Comparison of ENCODE assay signal across 28 cellular contexts in genomic region chr5:107474361-107474723, GRCh38.
DNase-seq lines count a peak whose midpoint lies in the region; ATAC-seq, FAIRE-seq and TF ChIP-seq lines count a peak whose summit lies in the region.
"Had no signal": no experiment of that assay in that cellular context is flagged by ENCODE, and none has a peak within 500 bp of the region (broad histone marks: within the 10 kb centered on the region; RNA-seq: fewer than 3 reads in every experiment).

No MANE protein-coding gene starts in this region.

- H3K4me3 Mint-ChIP-seq in CD8-positive, alpha-beta T cell, result no peak overlapping the region
- no peak overlapping the region for H3K4me3 Mint-ChIP-seq in activated T-cell treated with anti-CD3 and anti-CD28 coated beads, Interleukin-2, amount 50 U/mL, for 24 hours
- no peak overlapping the region for H3K4me3 Mint-ChIP-seq in naive thymus-derived CD8-positive, alpha-beta T cell
- H3K4me3 Mint-ChIP-seq: activated CD8-positive, alpha-beta T cell treated with anti-CD3 and anti-CD28 coated beads, Interleukin-2, amount 10 ng/mL, durations not matched to agents 7 days and 5 days; activated T-cell treated with anti-CD3 and anti-CD28 coated beads, Interleukin-2, amount 50 U/mL, for 4 hours; CD14-positive monocyte; HFFc6; T-cell had no signal

- peak overlapping the region; percentile 34 for H3K27ac ChIP-seq in CD8-positive, alpha-beta T cell (ENCODE audit: low read depth, low read length)
- H3K27ac ChIP-seq in HUES48 (ENCODE audit: low read depth, low read length), result peak overlapping the region; percentile 56
- H3K27ac ChIP-seq in endothelial cell of umbilical vein (ENCODE audit: insufficient read depth, low read depth, low read length), result peak overlapping the region; percentile 93
- peak overlapping the region; percentile 91 for H3K27ac ChIP-seq in neutrophil
- H3K27ac ChIP-seq in dorsolateral prefrontal cortex, result no peak overlapping the region
- H3K27ac ChIP-seq: KMS-11 had no signal

- intact Hi-C loops in CD8-positive, alpha-beta T cell (cut with DNase I, micrococcal nuclease), result no loop called here
- intact Hi-C loops in endothelial cell of umbilical vein (cut with micrococcal nuclease), result loop anchor here (1.0 kb wide), 1 partner anchor 49 kb away; no protein-coding TSS in a partner anchor
- intact Hi-C loops in dorsolateral prefrontal cortex (cut with DNase I), result no loop called here

- H3K27me3 ChIP-seq in CD8-positive, alpha-beta T cell (ENCODE audit: insufficient read depth, low read length), result no peaks in the 10 kb centered on the region
- no peaks in the 10 kb centered on the region for H3K27me3 ChIP-seq in HUES48 (ENCODE audit: control insufficient read depth, insufficient read depth, low read length)
- no peaks in the 10 kb centered on the region for H3K27me3 ChIP-seq in endothelial cell of umbilical vein (ENCODE audit: control insufficient read depth in 2 of 2, insufficient read depth in 2 of 2, low read length in 2 of 2)
- H3K27me3 ChIP-seq in neutrophil, result no peaks in the 10 kb centered on the region
- no peaks in the 10 kb centered on the region for H3K27me3 ChIP-seq in dorsolateral prefrontal cortex
- H3K27me3 ChIP-seq: transverse colon had no signal

- no peaks in the 10 kb centered on the region for H4K20me1 ChIP-seq in endothelial cell of umbilical vein (replicated peaks; ENCODE audit: control insufficient read depth, extremely low read depth, insufficient read depth, low read length)

- no TSS peak for BruUV-seq in endothelial cell of umbilical vein (replicated peaks; lab: Mats Ljungman, UMichigan)

- no peaks in the 10 kb centered on the region for H3K9me3 Mint-ChIP-seq in CD8-positive, alpha-beta T cell
- no peaks in the 10 kb centered on the region for H3K9me3 Mint-ChIP-seq in activated T-cell treated with anti-CD3 and anti-CD28 coated beads, Interleukin-2, amount 50 U/mL, for 24 hours
- no peaks in the 10 kb centered on the region for H3K9me3 Mint-ChIP-seq in naive thymus-derived CD8-positive, alpha-beta T cell
- H3K9me3 Mint-ChIP-seq: activated T-cell treated with anti-CD3 and anti-CD28 coated beads, Interleukin-2, amount 50 U/mL, for 4 hours; T-cell had no signal

- dilution Hi-C loops in endothelial cell of umbilical vein (cut with MboI; ENCODE audit: extremely low pct_ligation_motif_present, low sequenced_read_pairs), result no loop called here

- H3K9me1 ChIP-seq in endothelial cell of umbilical vein (replicated peaks; ENCODE audit: control insufficient read depth, extremely low read depth, insufficient read depth, low read length), result no peaks in the 10 kb centered on the region

- H3K36me3 Mint-ChIP-seq in CD8-positive, alpha-beta T cell, result no peaks in the 10 kb centered on the region
- no peaks in the 10 kb centered on the region for H3K36me3 Mint-ChIP-seq in activated T-cell treated with anti-CD3 and anti-CD28 coated beads, Interleukin-2, amount 50 U/mL, for 24 hours (ENCODE audit: low read depth)
- no peaks in the 10 kb centered on the region for H3K36me3 Mint-ChIP-seq in naive thymus-derived CD8-positive, alpha-beta T cell
- H3K36me3 Mint-ChIP-seq: CD14-positive monocyte, T-cell had no signal

- ATAC-seq in CD8-positive, alpha-beta T cell, result no peak
- no peak for ATAC-seq in naive thymus-derived CD8-positive, alpha-beta T cell
- ATAC-seq: activated CD8-positive, alpha-beta T cell treated with anti-CD3 and anti-CD28 coated beads, Interleukin-2, amount 10 ng/mL, durations not matched to agents 7 days and 5 days had no signal

- H3K9me3 ChIP-seq in CD8-positive, alpha-beta T cell (ENCODE audit: low read length), result no peaks in the 10 kb centered on the region
- H3K9me3 ChIP-seq in HUES48 (ENCODE audit: control insufficient read depth, insufficient read depth, low read length) (no peaks in the 10 kb centered on the region), endothelial cell of umbilical vein (replicated peaks; ENCODE audit: control insufficient read depth, insufficient read depth, low read length) (no peaks in the 10 kb centered on the region), neutrophil (no peaks in the 10 kb centered on the region)
- H3K9me3 ChIP-seq: transverse colon had no signal

- TF ChIP-seq POLR2A in endothelial cell of umbilical vein (IDR thresholded peaks at IDR 0.05; ENCODE audit: low read depth, low read length), result no peak

- H3K79me2 ChIP-seq in endothelial cell of umbilical vein (ENCODE audit: control insufficient read depth, insufficient read depth, low read length), result peaks cover 2% of the 10 kb centered on the region

- H3K27me3 Mint-ChIP-seq in CD8-positive, alpha-beta T cell (ENCODE audit: low read depth), result no peaks in the 10 kb centered on the region
- H3K27me3 Mint-ChIP-seq in activated T-cell treated with anti-CD3 and anti-CD28 coated beads, Interleukin-2, amount 50 U/mL, for 24 hours, result peaks cover 3% of the 10 kb centered on the region
- peaks cover 0 to 8% (median 1%) of the 10 kb centered on the region in 5 donors for H3K27me3 Mint-ChIP-seq in naive thymus-derived CD8-positive, alpha-beta T cell

- TF ChIP-seq CTCF in CD8-positive, alpha-beta T cell (IDR thresholded peaks at IDR 0.05), result no peak
- no peak for TF ChIP-seq CTCF in endothelial cell of umbilical vein (IDR thresholded peaks at IDR 0.05; ENCODE audit: extremely low read depth in 1 of 2, insufficient read depth in 1 of 2, low read depth in 1 of 2, low read length in 2 of 2)
- no peak for TF ChIP-seq CTCF in neutrophil (IDR thresholded peaks at IDR 0.05)
- TF ChIP-seq CTCF in dorsolateral prefrontal cortex (IDR thresholded peaks at IDR 0.05 in 54 of 56, conservative IDR thresholded peaks at IDR 0.05 in 2 of 56; ENCODE audit: low read depth in 1 of 56, partially characterized antibody in 56 of 56), result no peak

- H3K4me1 Mint-ChIP-seq in CD8-positive, alpha-beta T cell (ENCODE audit: low read depth), result peaks cover 16% of the 10 kb centered on the region
- H3K4me1 Mint-ChIP-seq in activated T-cell treated with anti-CD3 and anti-CD28 coated beads, Interleukin-2, amount 50 U/mL, for 24 hours (ENCODE audit: low read depth), result peaks cover 9% of the 10 kb centered on the region
- peaks cover 0 to 20% (median 3%) of the 10 kb centered on the region in 4 donors for H3K4me1 Mint-ChIP-seq in naive thymus-derived CD8-positive, alpha-beta T cell

- no peak overlapping the region for H3K4me3 ChIP-seq in CD8-positive, alpha-beta T cell (ENCODE audit: low read depth, low read length)
- H3K4me3 ChIP-seq in HUES48 (ENCODE audit: low read depth, low read length) (no peak overlapping the region), endothelial cell of umbilical vein (replicated peaks in 1 of 3; ENCODE audit: insufficient read depth in 1 of 3, low read depth in 1 of 3, low read length in 3 of 3) (no peak overlapping the region), neutrophil (ENCODE audit: low read depth in 1 of 2, low read length in 1 of 2) (peak overlapping the region in 1 of 2 experiments; percentile 11), dorsolateral prefrontal cortex (no peak overlapping the region)
- H3K4me3 ChIP-seq: GM12878, lung, skin epidermis, transverse colon had no signal

- peak overlapping the region; percentile 55 for H3K4me2 ChIP-seq in endothelial cell of umbilical vein (ENCODE audit: insufficient read depth, low read length)
- H3K4me2 ChIP-seq: KMS-11 had no signal

- no peak for FAIRE-seq in endothelial cell of umbilical vein (lab: Jason Lieb, UNC)

- peak overlapping the region; percentile 5 for H3K27ac Mint-ChIP-seq in CD8-positive, alpha-beta T cell
- H3K27ac Mint-ChIP-seq in activated T-cell treated with anti-CD3 and anti-CD28 coated beads, Interleukin-2, amount 50 U/mL, for 24 hours, result no peak overlapping the region
- peak overlapping the region in 3 of 10 donors; percentile 23 to 85 (median 36) for H3K27ac Mint-ChIP-seq in naive thymus-derived CD8-positive, alpha-beta T cell
- H3K27ac Mint-ChIP-seq: activated CD8-positive, alpha-beta T cell treated with anti-CD3 and anti-CD28 coated beads, Interleukin-2, amount 10 ng/mL, durations not matched to agents 7 days and 5 days; HFFc6 had no signal

- no peak for DNase-seq in CD8-positive, alpha-beta T cell
- DNase-seq in endothelial cell of umbilical vein (ENCODE audit: low read depth, low spot score), result no peak
- no peak for DNase-seq in NCI-H2196 treated with DMSO at 0.1 percent for 48 hours (lab: John Stamatoyannopoulos, UW; ENCODE audit: unreplicated experiment)
- no peak for DNase-seq in activated T-cell treated with anti-CD3 and anti-CD28 coated beads, Interleukin-2, amount 50 U/mL, for 24 hours
- no peak for DNase-seq in naive thymus-derived CD8-positive, alpha-beta T cell
- no peak for DNase-seq in dorsolateral prefrontal cortex
- DNase-seq: activated CD4-positive, alpha-beta T cell treated with anti-CD3 and anti-CD28 coated beads for 1 hour; activated CD8-positive, alpha-beta T cell treated with anti-CD3 and anti-CD28 coated beads, Interleukin-2, amount 10 ng/mL, durations not matched to agents 7 days and 5 days; activated naive CD4-positive, alpha-beta T cell; activated T-cell treated with anti-CD3 and anti-CD28 coated beads, Interleukin-2, amount 50 U/mL, for 4 hours; DMS153; foreskin fibroblast; HFFc6; NCI-H1694 treated with DMSO at 0.1 percent for 48 hours; NCI-H2171 treated with DMSO at 0.1 percent for 48 hours; occipital lobe; SIG-M5; stimulated activated CD4-positive, alpha-beta T cell treated with anti-CD3 and anti-CD28 coated beads, Interleukin-4, amount 100 ng/mL, for 1 hour; stimulated activated naive CD8-positive, alpha-beta T cell treated with anti-CD3 and anti-CD28 coated beads, Interleukin-15, Interleukin-2, amounts not matched to agents 100 U/mL and 50 U/mL, for 24 hours; transverse colon had no signal

- H3K9ac ChIP-seq in HUES48 (ENCODE audit: low read depth, low read length), result no peak overlapping the region
- H3K9ac ChIP-seq in endothelial cell of umbilical vein (replicated peaks; ENCODE audit: extremely low read depth, insufficient read depth, low read length), result peak overlapping the region; percentile 60
- H3K9ac ChIP-seq: KMS-11 had no signal

- H3K36me3 ChIP-seq in CD8-positive, alpha-beta T cell (ENCODE audit: insufficient read depth, low read length), result no peaks in the 10 kb centered on the region
- no peaks in the 10 kb centered on the region for H3K36me3 ChIP-seq in HUES48 (ENCODE audit: control insufficient read depth, insufficient read depth, low read length)
- no peaks in the 10 kb centered on the region for H3K36me3 ChIP-seq in endothelial cell of umbilical vein (ENCODE audit: control insufficient read depth in 2 of 2, extremely low read depth in 1 of 2, insufficient read depth in 2 of 2, low read length in 2 of 2)
- H3K36me3 ChIP-seq in neutrophil, result no peaks in the 10 kb centered on the region
- H3K36me3 ChIP-seq: transverse colon had no signal

- H3K4me1 ChIP-seq in CD8-positive, alpha-beta T cell (ENCODE audit: insufficient read depth, low read length), result peaks cover 13% of the 10 kb centered on the region
- H3K4me1 ChIP-seq in HUES48 (ENCODE audit: control insufficient read depth, insufficient read depth, low read length) (peaks cover 89% of the 10 kb centered on the region), endothelial cell of umbilical vein (ENCODE audit: control insufficient read depth, extremely low read depth, insufficient read depth, low read length) (peaks cover 61% of the 10 kb centered on the region), neutrophil (ENCODE audit: control insufficient read depth in 1 of 2, insufficient read depth in 1 of 2, low read depth in 1 of 2, low read length in 1 of 2) (peaks cover 49 to 62% of the 10 kb centered on the region in 2 experiments)

- POLR2A ChIA-PET in CD8-positive, alpha-beta T cell (lab: Charles Lee), result no interaction called here
- POLR2A ChIA-PET in endothelial cell of umbilical vein (lab: Charles Lee), result no interaction called here
- POLR2A ChIA-PET in naive thymus-derived CD8-positive, alpha-beta T cell (lab: Charles Lee), result no interaction called here

- H2AFZ ChIP-seq in endothelial cell of umbilical vein (ENCODE audit: low read depth, low read length), result no peak overlapping the region

- CTCF ChIA-PET in CD8-positive, alpha-beta T cell (lab: Charles Lee), result no interaction called here
- CTCF ChIA-PET in endothelial cell of umbilical vein (lab: Charles Lee), result interaction anchor here (1.0 to 2.6 kb wide), 2 partner anchors 98 to 226 kb away, joined by 4 to 8 read pairs; no protein-coding TSS in a partner anchor

Comparison
In these comparisons a context has a peak if more than half of its experiments do, and no peak if none do; other contexts are left out.
1. H3K27ac ChIP-seq: peak in CD8-positive, alpha-beta T cell (single experiment), HUES48 (single experiment), endothelial cell of umbilical vein (single experiment) and neutrophil (single experiment); none in dorsolateral prefrontal cortex (0 of 59).